Comparison of ENCODE assay signal across 29 cellular contexts in genomic region chr7:80924090-80924489, GRCh38. TPM values are rescaled to one million over a fixed set of nuclear protein-coding genes. Genes with fewer than 3 reads are reported as not detected.
DNase-seq lines count a peak whose midpoint lies in the region; TF ChIP-seq lines count a peak whose summit lies in the region.
"Had no signal": no experiment of that assay in that cellular context is flagged by ENCODE, and none has a peak within 500 bp of the region (broad histone marks: within the 10 kb centered on the region; RNA-seq: fewer than 3 reads in every experiment).

No MANE protein-coding gene starts in this region.

- 18 to 29% (median 25%) methylated on average over 2 of the region's 2 CpGs for WGBS in stomach, 5 donors
- WGBS in esophagus squamous epithelium, 2 donors = 20 to 23% methylated on average over 2 of the region's 2 CpGs

- H3K9me3 ChIP-seq in OCI-LY3 (ENCODE audit: insufficient read depth, low read length) (no peaks in the 10 kb centered on the region), stomach (peaks cover 0 to 5% (median 0%) of the 10 kb centered on the region in 4 donors), esophagus squamous epithelium (no peaks in the 10 kb centered on the region)
- H3K9me3 ChIP-seq: ascending aorta, thyroid gland had no signal

- DNase-seq in DMS53 (lab: John Stamatoyannopoulos, UW) = peak; percentile 47
- no peak for DNase-seq in DMS53 treated with DMSO at 0.1 percent for 48 hours (lab: John Stamatoyannopoulos, UW; ENCODE audit: unreplicated experiment)
- DNase-seq in mesothelial cell of epicardium (ENCODE audit: low spot score in 2 of 2, unreplicated experiment in 2 of 2) = no peak
- DNase-seq in stomach = no peak
- no peak for DNase-seq in NCI-H526 treated with DMSO at 0.1 percent for 48 hours (lab: John Stamatoyannopoulos, UW)
- no peak for DNase-seq in amygdala (lab: John Stamatoyannopoulos, UW)
- no peak for DNase-seq in esophagus squamous epithelium (lab: John Stamatoyannopoulos, UW)
- DNase-seq: activated CD4-positive, alpha-beta T cell treated with anti-CD3 and anti-CD28 coated beads for 36 hours; activated CD8-positive, alpha-beta T cell treated with anti-CD3 and anti-CD28 coated beads, Interleukin-2, amount 10 ng/mL, durations not matched to agents 7 days and 5 days; activated naive CD8-positive, alpha-beta T cell treated with anti-CD3 and anti-CD28 coated beads for 36 hours; AML-193; CD8-positive, alpha-beta T cell; effector memory CD4-positive, alpha-beta T cell; erythroblast; head of caudate nucleus; IMR-90; naive B cell; NCI-H1092 treated with DMSO at 0.1 percent for 48 hours; NCI-H1930; NCI-H748 treated with DMSO at 0.1 percent for 48 hours; stimulated activated naive CD8-positive, alpha-beta T cell treated with anti-CD3 and anti-CD28 coated beads, Interleukin-15, amount 100 ng/mL, for 72 hours; thyroid gland had no signal

- H3K27ac Mint-ChIP-seq in mesothelial cell of epicardium = peak overlapping the region; percentile 40
- H3K27ac Mint-ChIP-seq: activated CD4-positive, alpha-beta T cell treated with anti-CD3 and anti-CD28 coated beads for 36 hours; activated CD8-positive, alpha-beta T cell treated with anti-CD3 and anti-CD28 coated beads, Interleukin-2, amount 10 ng/mL, durations not matched to agents 7 days and 5 days; activated naive CD8-positive, alpha-beta T cell treated with anti-CD3 and anti-CD28 coated beads for 36 hours; activated T-helper 2 cell treated with anti-CD3 and anti-CD28 coated beads, Interferon-gamma antibody, Interleukin-2, Interleukin-4, amounts not matched to agents 10 μg/mL and 5 μg/mL and 100 μg/mL, durations not matched to agents 14 hours and 24 hours and 36 hours; CD8-positive, alpha-beta T cell; naive B cell; stimulated activated naive CD8-positive, alpha-beta T cell treated with anti-CD3 and anti-CD28 coated beads, Interleukin-15, amount 100 ng/mL, for 72 hours had no signal

- H3K9me3 Mint-ChIP-seq in mesothelial cell of epicardium = peaks cover 3% of the 10 kb centered on the region
- H3K9me3 Mint-ChIP-seq: activated naive CD8-positive, alpha-beta T cell treated with anti-CD3 and anti-CD28 coated beads for 36 hours; activated T-helper 2 cell treated with anti-CD3 and anti-CD28 coated beads, Interferon-gamma antibody, Interleukin-2, Interleukin-4, amounts not matched to agents 10 μg/mL and 5 μg/mL and 100 μg/mL, durations not matched to agents 14 hours and 24 hours and 36 hours; CD8-positive, alpha-beta T cell; stimulated activated naive CD8-positive, alpha-beta T cell treated with anti-CD3 and anti-CD28 coated beads, Interleukin-15, amount 100 ng/mL, for 72 hours had no signal

- H3K4me2 ChIP-seq in OCI-LY3 (ENCODE audit: low read length) = peak overlapping the region; percentile 80

- H3K4me1 ChIP-seq in OCI-LY3 (ENCODE audit: low read length) (peaks cover 70% of the 10 kb centered on the region), stomach (peaks cover 7 to 28% (median 19%) of the 10 kb centered on the region in 4 donors), esophagus squamous epithelium (peaks cover 6 to 42% (median 7%) of the 10 kb centered on the region in 3 donors)
- H3K4me1 ChIP-seq: ascending aorta, thyroid gland had no signal

- peak overlapping the region; percentile 42; the same call in 1 of the 2 replicates for H2AFZ ChIP-seq in OCI-LY3 (ENCODE audit: low read depth, low read length)

- H3K27me3 Mint-ChIP-seq in mesothelial cell of epicardium (ENCODE audit: low read depth) = no peaks in the 10 kb centered on the region

- peak overlapping the region; percentile 65 for H3K9ac ChIP-seq in OCI-LY3 (ENCODE audit: low read length)

- H3K36me3 ChIP-seq in OCI-LY3 (replicated peaks; ENCODE audit: low read depth, low read length) = no peaks in the 10 kb centered on the region
- H3K36me3 ChIP-seq in stomach = no peaks in the 10 kb centered on the region
- no peaks in the 10 kb centered on the region for H3K36me3 ChIP-seq in esophagus squamous epithelium
- H3K36me3 ChIP-seq: ascending aorta, cardiac muscle cell, thyroid gland had no signal

- peaks cover 49% of the 10 kb centered on the region for H3K4me1 Mint-ChIP-seq in mesothelial cell of epicardium
- H3K4me1 Mint-ChIP-seq: activated CD4-positive, alpha-beta T cell treated with anti-CD3 and anti-CD28 coated beads for 36 hours; activated naive CD8-positive, alpha-beta T cell treated with anti-CD3 and anti-CD28 coated beads for 36 hours; stimulated activated naive CD8-positive, alpha-beta T cell treated with anti-CD3 and anti-CD28 coated beads, Interleukin-15, amount 100 ng/mL, for 72 hours had no signal

- no peaks in the 10 kb centered on the region for H3K79me2 ChIP-seq in OCI-LY3 (ENCODE audit: low read length)

- H3K27me3 ChIP-seq in OCI-LY3 (ENCODE audit: low read depth, low read length) (no peaks in the 10 kb centered on the region), stomach (no peaks in the 10 kb centered on the region), esophagus squamous epithelium (no peaks in the 10 kb centered on the region)
- H3K27me3 ChIP-seq: ascending aorta, cardiac muscle cell, thyroid gland had no signal

- peak overlapping the region; percentile 61 for H3K4me3 ChIP-seq in OCI-LY3 (ENCODE audit: low read length)
- no peak overlapping the region for H3K4me3 ChIP-seq in stomach
- H3K4me3 ChIP-seq in esophagus squamous epithelium = no peak overlapping the region
- H3K4me3 ChIP-seq: ascending aorta, cardiac muscle cell, coronary artery, thyroid gland had no signal

- H3K36me3 Mint-ChIP-seq in mesothelial cell of epicardium = no peaks in the 10 kb centered on the region
- H3K36me3 Mint-ChIP-seq: activated naive CD8-positive, alpha-beta T cell treated with anti-CD3 and anti-CD28 coated beads for 36 hours; CD8-positive, alpha-beta T cell; naive B cell had no signal

- no peak for TF ChIP-seq POLR2A in stomach (IDR thresholded peaks at IDR 0.05)
- TF ChIP-seq POLR2A in esophagus squamous epithelium (IDR thresholded peaks at IDR 0.05) = no peak

- no peak overlapping the region for H3K4me3 Mint-ChIP-seq in mesothelial cell of epicardium
- H3K4me3 Mint-ChIP-seq: activated CD4-positive, alpha-beta T cell treated with anti-CD3 and anti-CD28 coated beads for 36 hours; activated CD8-positive, alpha-beta T cell treated with anti-CD3 and anti-CD28 coated beads, Interleukin-2, amount 10 ng/mL, durations not matched to agents 7 days and 5 days; activated naive CD8-positive, alpha-beta T cell treated with anti-CD3 and anti-CD28 coated beads for 36 hours; CD8-positive, alpha-beta T cell; naive B cell; stimulated activated naive CD8-positive, alpha-beta T cell treated with anti-CD3 and anti-CD28 coated beads, Interleukin-15, amount 100 ng/mL, for 72 hours had no signal

- TF ChIP-seq CTCF in OCI-LY3 (IDR thresholded peaks at IDR 0.05; ENCODE audit: low read depth, low read length) (no peak), mesothelial cell of epicardium (IDR thresholded peaks at IDR 0.05; ENCODE audit: unreplicated experiment) (no peak), stomach (IDR thresholded peaks at IDR 0.05) (no peak), esophagus squamous epithelium (IDR thresholded peaks at IDR 0.05) (no peak)

- intact Hi-C loops in stomach (cut with DNase I; ENCODE audit: low total_unique reads) (no loop called here), esophagus squamous epithelium (cut with DNase I) (no loop called here)

- TF ChIP-seq EP300 in stomach (IDR thresholded peaks at IDR 0.05) = no peak

- H3K27ac ChIP-seq in OCI-LY3 (ENCODE audit: low read length) = peak overlapping the region; percentile 87
- peak overlapping the region in 3 of 5 donors; percentile 47 to 65 (median 52) for H3K27ac ChIP-seq in stomach
- no peak overlapping the region for H3K27ac ChIP-seq in esophagus squamous epithelium
- H3K27ac ChIP-seq: ascending aorta, cardiac muscle cell, coronary artery, thyroid gland had no signal

- H4K20me1 ChIP-seq in OCI-LY3 (ENCODE audit: insufficient read depth, low read length) = no peaks in the 10 kb centered on the region

RNA-seq across cellular contexts. Expression of gene SEMA3C, which starts 5.2 kb away (rescaled TPM):
- total RNA-seq in mesothelial cell of epicardium = 490 to 527 TPM (median 496 TPM) in 3 replicates
- 100 to 1,000 TPM in 3 of 5 donors, 10 to 100 TPM in 2; 45.9 to 344 (median 103) TPM for total RNA-seq in stomach
- 1 to 10 TPM; 4.5 to 7.9 (median 5.6) TPM for polyA plus RNA-seq in stomach
- total RNA-seq in esophagus squamous epithelium = 10 to 100 TPM in 2 of 4 donors, 1 to 10 TPM in 2; 2.6 to 30.9 (median 14.2) TPM
- total RNA-seq: activated CD4-positive, alpha-beta T cell treated with anti-CD3 and anti-CD28 coated beads for 36 hours; activated CD8-positive, alpha-beta T cell treated with anti-CD3 and anti-CD28 coated beads, Interleukin-2, amount 10 ng/mL, durations not matched to agents 7 days and 5 days; activated naive CD8-positive, alpha-beta T cell treated with anti-CD3 and anti-CD28 coated beads for 36 hours; activated T-helper 2 cell treated with anti-CD3 and anti-CD28 coated beads, Interferon-gamma antibody, Interleukin-2, Interleukin-4, amounts not matched to agents 10 μg/mL and 5 μg/mL and 100 μg/mL, durations not matched to agents 14 hours and 24 hours and 36 hours; CD8-positive, alpha-beta T cell; OCI-LY7; T-helper 2 cell treated with Interferon-gamma antibody and Interleukin-4, amounts not matched to agents 100 ng/mL and 5 ng/mL, for 36 hours had no signal

Comparison
In these comparisons a context has a peak if more than half of its experiments do, and no peak if none do; other contexts are left out.
1. H3K27ac ChIP-seq: peak in OCI-LY3 (single experiment) and stomach (3 of 5); none in esophagus squamous epithelium (0 of 4).